ENCODE assay signal across 8 cellular contexts in genomic region chr6:149335924-149336323, GRCh38. TPM values are rescaled to one million over a fixed set of nuclear protein-coding genes. Genes with fewer than 3 reads are reported as not detected.
A peak's percentile ranks its signal among the peaks of the same experiment; 100 is the strongest.
DNase-seq lines count a peak whose midpoint lies in the region; ATAC-seq and TF ChIP-seq lines count a peak whose summit lies in the region.

No MANE protein-coding gene starts in this region.

- H3K27me3 ChIP-seq in foreskin keratinocyte: no peaks in the 10 kb centered on the region

- TF ChIP-seq CTCF in HFF-Myc (IDR thresholded peaks at IDR 0.05; ENCODE audit: low read depth, low read length, missing control alignments): no peak
- no peak for TF ChIP-seq CTCF in foreskin keratinocyte (conservative IDR thresholded peaks at IDR 0.05)

- no peak overlapping the region for H3K4me3 ChIP-seq in HFF-Myc (replicated peaks; ENCODE audit: low read depth, low read length)

- DNase-seq in HFF-Myc (ENCODE audit: extremely low read depth, low read depth) (peak; percentile 38), foreskin keratinocyte (peak; percentile 66 to 84), NCI-H345 (lab: John Stamatoyannopoulos, UW) (no peak), anterior cingulate cortex (lab: John Stamatoyannopoulos, UW) (no peak), NAMALWA (ENCODE audit: low spot score) (no peak)
- DNase-seq in stimulated activated CD8-positive, alpha-beta memory T cell treated with anti-CD3 and anti-CD28 coated beads, Interleukin-4, amount 100 ng/mL, for 48 hours: peak; percentile 67

- peaks cover 67% of the 10 kb centered on the region for H3K4me1 ChIP-seq in foreskin keratinocyte

- ATAC-seq in activated CD4-positive, CD25-positive, alpha-beta regulatory T cell treated with anti-CD3 and anti-CD28 coated beads, Interleukin-2, amount 50 U/mL, for 24 hours: peak; percentile 91 to 93
- peak; percentile 79 for ATAC-seq in foreskin keratinocyte
- no peak for ATAC-seq in HG03045 (IDR thresholded peaks at IDR 0.05; ENCODE audit: unreplicated experiment)

- H3K27ac ChIP-seq in foreskin keratinocyte: peak overlapping the region; percentile 75

RNA-seq across cellular contexts. Expression of gene TAB2, which starts 18.4 kb away (rescaled TPM):
- 39.2 and 40.1 TPM in 2 replicates for total RNA-seq in foreskin keratinocyte
- polyA plus RNA-seq in foreskin keratinocyte: 12.7 and 16.0 TPM in 2 replicates

Comparison
In these comparisons a context has a peak if more than half of its experiments do, and no peak if none do; other contexts are left out.
1. DNase-seq: peak in HFF-Myc (single experiment), foreskin keratinocyte (2 of 2) and stimulated activated CD8-positive, alpha-beta memory T cell treated with anti-CD3 and anti-CD28 coated beads, Interleukin-4, amount 100 ng/mL, for 48 hours (single experiment); none in NCI-H345 (single experiment), anterior cingulate cortex (0 of 58) and NAMALWA (single experiment).